30 cellular contexts compared by ENCODE assay signal in the genomic region with DNA sequence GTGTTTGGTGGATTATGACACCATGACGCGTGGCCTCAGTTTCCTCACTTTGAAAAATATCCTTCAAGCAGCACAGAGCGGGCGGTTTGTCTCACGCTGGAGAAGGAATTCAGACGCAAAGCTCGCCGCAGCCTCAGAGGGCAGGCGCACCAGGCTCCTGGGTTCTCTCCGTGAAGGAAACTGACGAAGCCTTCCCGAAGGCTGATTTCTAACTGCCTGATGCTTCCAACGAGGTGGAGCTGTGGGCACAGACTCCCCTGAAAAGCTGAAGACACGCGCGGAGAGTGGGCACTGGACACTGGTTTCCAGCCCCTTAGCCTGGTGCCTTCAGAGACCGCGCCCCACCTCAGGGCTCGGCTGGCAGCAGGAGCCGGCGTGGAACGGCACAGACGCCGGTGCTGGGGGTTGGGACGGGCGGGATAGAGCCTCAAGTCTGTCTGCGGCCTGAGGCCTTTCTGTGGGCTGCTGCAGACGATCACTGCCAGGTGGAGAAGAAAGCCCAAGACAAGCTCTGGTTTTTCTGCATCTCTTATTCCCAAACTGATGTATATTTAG. TPM values are rescaled to one million over a fixed set of nuclear protein-coding genes. Genes with fewer than 3 reads are reported as not detected.
"Had no signal": no experiment of that assay in that cellular context is flagged by ENCODE, and none has a peak within 500 bp of the region (broad histone marks: within the 10 kb centered on the region; RNA-seq: fewer than 3 reads in every experiment).

No MANE protein-coding gene starts in this region.

- H3K27ac Mint-ChIP-seq: effector memory CD8-positive, alpha-beta T cell; natural killer cell; progenitor cell of endocrine pancreas; stimulated activated naive CD8-positive, alpha-beta T cell treated with anti-CD3 and anti-CD28 coated beads, Interleukin-15, amount 100 ng/mL, for 72 hours had no signal

- H2AFZ ChIP-seq: parathyroid adenoma had no signal

- H3K9me3 ChIP-seq: esophagus squamous epithelium, left lung, lower lobe of right lung, suprapubic skin, transverse colon, upper lobe of right lung, uterus had no signal

- H3K36me3 Mint-ChIP-seq: natural killer cell had no signal

- H3K4me3 ChIP-seq: esophagus squamous epithelium, heart right ventricle, left lung, lower lobe of right lung, smooth muscle cell, suprapubic skin, transverse colon, upper lobe of right lung, uterus had no signal

- H3K4me1 ChIP-seq: heart right ventricle, left lung, parathyroid adenoma, uterus had no signal

- H3K4me3 Mint-ChIP-seq: effector memory CD8-positive, alpha-beta T cell; natural killer cell; neural crest cell; stimulated activated naive CD8-positive, alpha-beta T cell treated with anti-CD3 and anti-CD28 coated beads, Interleukin-15, amount 100 ng/mL, for 72 hours had no signal

- H3K9me3 Mint-ChIP-seq: effector memory CD8-positive, alpha-beta T cell; natural killer cell; neural crest cell; stimulated activated naive CD8-positive, alpha-beta T cell treated with anti-CD3 and anti-CD28 coated beads, Interleukin-15, amount 100 ng/mL, for 72 hours had no signal

- H3K27me3 ChIP-seq: left lung, transverse colon, upper lobe of right lung, uterus had no signal

- H3K36me3 ChIP-seq: esophagus squamous epithelium, heart right ventricle, left lung, lower lobe of right lung, suprapubic skin, transverse colon, upper lobe of right lung, uterus had no signal

- ATAC-seq: effector memory CD8-positive, alpha-beta T cell; heart right ventricle; left cardiac atrium; natural killer cell; sciatic nerve; stimulated activated naive CD8-positive, alpha-beta T cell treated with anti-CD3 and anti-CD28 coated beads, Interleukin-15, amount 100 ng/mL, for 72 hours had no signal

- H3K4me1 Mint-ChIP-seq: natural killer cell; stimulated activated naive CD8-positive, alpha-beta T cell treated with anti-CD3 and anti-CD28 coated beads, Interleukin-15, amount 100 ng/mL, for 72 hours had no signal

- H3K27ac ChIP-seq: heart right ventricle, left lung, lower lobe of right lung, parathyroid adenoma, upper lobe of right lung, uterus had no signal

- H3K4me2 ChIP-seq: smooth muscle cell had no signal

- DNase-seq: cortex of kidney; effector memory CD8-positive, alpha-beta T cell; erythroblast; esophagus squamous epithelium; foreskin melanocyte; glutamatergic neuron; heart right ventricle; hippocampal formation; left cardiac atrium; natural killer cell; stimulated activated CD4-positive, alpha-beta T cell treated with anti-CD3 and anti-CD28 coated beads, Interleukin-12 subunit alpha, Interleukin-12 subunit beta, amount 100 ng/mL, for 4 hours; stimulated activated CD4-positive, alpha-beta T cell treated with anti-CD3 and anti-CD28 coated beads, Interleukin-1b, Interleukin-23, amount 100 ng/mL, for 48 hours; stimulated activated CD4-positive, alpha-beta T cell treated with anti-CD3 and anti-CD28 coated beads, Interleukin-4, amount 100 ng/mL, for 1 hour; stimulated activated CD8-positive, alpha-beta memory T cell treated with anti-CD3 and anti-CD28 coated beads, Interleukin-4, amount 100 ng/mL, for 48 hours; stimulated activated naive CD4-positive, alpha-beta T cell; stimulated activated naive CD8-positive, alpha-beta T cell treated with anti-CD3 and anti-CD28 coated beads, Interleukin-15, amount 100 ng/mL, for 72 hours; uterus had no signal

- H3K79me2 ChIP-seq: parathyroid adenoma had no signal

RNA-seq across cellular contexts. Expression of gene DACT2, which starts 56.1 kb away (rescaled TPM):
- total RNA-seq: dermis microvascular lymphatic vessel endothelial cell, myocyte, natural killer cell, osteoblast had no signal
